ENCODE assay signal across 12 cellular contexts in genomic region chr17:61997649-61998048, GRCh38.
DNase-seq lines count a peak whose midpoint lies in the region; FAIRE-seq and TF ChIP-seq lines count a peak whose summit lies in the region.
"Had no signal": no experiment of that assay in that cellular context is flagged by ENCODE, and none has a peak within 500 bp of the region (broad histone marks: within the 10 kb centered on the region; RNA-seq: fewer than 3 reads in every experiment).

No MANE protein-coding gene starts in this region.

- no peak overlapping the region for H2AFZ ChIP-seq in Karpas-422 (ENCODE audit: low read length)

- no peaks in the 10 kb centered on the region for H3K27me3 ChIP-seq in Karpas-422 (ENCODE audit: low read length)
- no peaks in the 10 kb centered on the region for H3K27me3 ChIP-seq in bronchial epithelial cell (ENCODE audit: control insufficient read depth, insufficient read depth, low read length)

- no peak for FAIRE-seq in bronchial epithelial cell (lab: Jason Lieb, UNC)

- peaks cover 14% of the 10 kb centered on the region; the same call in 1 of the 2 replicates for H3K36me3 ChIP-seq in Karpas-422 (ENCODE audit: insufficient read depth, low read length)
- H3K36me3 ChIP-seq in bronchial epithelial cell (ENCODE audit: control insufficient read depth, insufficient read depth, low read length) = peaks cover 3% of the 10 kb centered on the region

- peaks cover 80% of the 10 kb centered on the region for H3K79me2 ChIP-seq in Karpas-422 (ENCODE audit: low read length)

- H4K20me1 ChIP-seq in Karpas-422 (ENCODE audit: insufficient read depth, low read depth, low read length) = no peaks in the 10 kb centered on the region

- peak overlapping the region; percentile 84 for H3K27ac ChIP-seq in Karpas-422 (ENCODE audit: low read length)
- H3K27ac ChIP-seq: HL-60, WERI-Rb-1 had no signal

- no peaks in the 10 kb centered on the region for H3K9me2 ChIP-seq in Karpas-422 (replicated peaks; ENCODE audit: insufficient read depth, low read length)

- H3K4me2 ChIP-seq in Karpas-422 (ENCODE audit: low read depth, low read length, poor library complexity, severe bottlenecking) = peak overlapping the region; percentile 87

- in situ Hi-C loops in GM13976 (cut with MboI; ENCODE audit: low sequenced_read_pairs, unreplicated experiment) = no loop called here

- no peaks in the 10 kb centered on the region for H3K9me3 ChIP-seq in Karpas-422 (ENCODE audit: low read length)

- no peak for TF ChIP-seq CTCF in bronchial epithelial cell (IDR thresholded peaks at IDR 0.05; ENCODE audit: insufficient read depth, low read length, severe bottlenecking)
- TF ChIP-seq CTCF in GM13976 (IDR thresholded peaks at IDR 0.05; ENCODE audit: borderline replicate concordance, control extremely low read depth, extremely low read depth, insufficient read depth, missing control alignments) = no peak

- peak overlapping the region; percentile 49 for H3K4me3 ChIP-seq in Karpas-422 (ENCODE audit: low read length)
- H3K4me3 ChIP-seq in bronchial epithelial cell (ENCODE audit: low read depth, low read length) = no peak overlapping the region

- 0 out of 2 replicates have a peak overlapping the region, but pooled peaks have one; percentile 38 for H3K9ac ChIP-seq in Karpas-422 (ENCODE audit: low read length)

- peaks cover 52% of the 10 kb centered on the region for H3K4me1 ChIP-seq in Karpas-422 (ENCODE audit: low read length)

- peak; percentile 22 for DNase-seq in AG08395 (ENCODE audit: low spot score)
- peak; percentile 78 for DNase-seq in Karpas-422
- DNase-seq in bronchial epithelial cell (ENCODE audit: low read depth) = peak; percentile 30
- peak; percentile 46 for DNase-seq in kidney glomerular epithelial cell (lab: John Stamatoyannopoulos, UW)
- no peak for DNase-seq in NCI-H187 treated with DMSO at 0.1 percent for 48 hours (lab: John Stamatoyannopoulos, UW)
- no peak for DNase-seq in GM13976 (ENCODE audit: low spot score)
- DNase-seq in NCI-H1105 treated with DMSO at 0.1 percent for 48 hours (lab: John Stamatoyannopoulos, UW) = no peak
- no peak for DNase-seq in amygdala (lab: John Stamatoyannopoulos, UW)
- DNase-seq: activated T-cell treated with anti-CD3 and anti-CD28 coated beads, Interleukin-2, amount 50 U/mL, for 24 hours; stimulated activated naive CD8-positive, alpha-beta T cell treated with anti-CD3 and anti-CD28 coated beads, Interleukin-15, Interleukin-2, amounts not matched to agents 100 U/mL and 50 U/mL, for 24 hours; WERI-Rb-1 had no signal

Comparison
In these comparisons a context has a peak if more than half of its experiments do, and no peak if none do; other contexts are left out.
1. DNase-seq: peak in AG08395 (single experiment), Karpas-422 (single experiment), bronchial epithelial cell (single experiment) and kidney glomerular epithelial cell (single experiment); none in NCI-H187 treated with DMSO at 0.1 percent for 48 hours (single experiment), GM13976 (single experiment), NCI-H1105 treated with DMSO at 0.1 percent for 48 hours (single experiment) and amygdala (0 of 56).